ENCODE assay signal across 20 cellular contexts in genomic region chr1:160125761-160126160, GRCh38. TPM values are rescaled to one million over a fixed set of nuclear protein-coding genes. Genes with fewer than 3 reads are reported as not detected.
A peak's percentile ranks its signal among the peaks of the same experiment; 100 is the strongest.
DNase-seq lines count a peak whose midpoint lies in the region; ATAC-seq and TF ChIP-seq lines count a peak whose summit lies in the region.
"Had no signal": no experiment of that assay in that cellular context is flagged by ENCODE, and none has a peak within 500 bp of the region (broad histone marks: within the 10 kb centered on the region; RNA-seq: fewer than 3 reads in every experiment).

No MANE protein-coding gene starts in this region.

- H3K36me3 ChIP-seq in esophagus muscularis mucosa, result peaks cover 32 to 91% (median 80%) of the 10 kb centered on the region in 4 donors
- H3K36me3 ChIP-seq in psoas muscle (ENCODE audit: insufficient read depth in 1 of 2, low read depth in 1 of 2), result peaks cover 0 to 89% of the 10 kb centered on the region in 2 donors
- H3K36me3 ChIP-seq: BLaER1 treated with 17β-estradiol and CSF1 and Interleukin-3, amounts not matched to agents 10 nM and 100 nM had no signal

- H3K4me1 Mint-ChIP-seq in activated T-helper 2 cell treated with anti-CD3 and anti-CD28 coated beads, Interferon-gamma antibody, Interleukin-2, Interleukin-4, amounts not matched to agents 10 μg/mL and 5 μg/mL and 100 μg/mL, durations not matched to agents 14 hours and 24 hours and 36 hours (ENCODE audit: low read depth), result no peaks in the 10 kb centered on the region
- H3K4me1 Mint-ChIP-seq: stimulated activated naive B cell treated with anti-CD40 and anti-IgM and Interleukin-4, amounts not matched to agents 10 μg/mL and 1 μg/mL and 100 μg/mL, for 72 hours had no signal

- H3K36me3 Mint-ChIP-seq in activated T-helper 2 cell treated with anti-CD3 and anti-CD28 coated beads, Interferon-gamma antibody, Interleukin-2, Interleukin-4, amounts not matched to agents 10 μg/mL and 5 μg/mL and 100 μg/mL, durations not matched to agents 14 hours and 24 hours and 36 hours (ENCODE audit: low read depth), result no peaks in the 10 kb centered on the region
- H3K36me3 Mint-ChIP-seq: activated CD4-positive, alpha-beta memory T cell treated with anti-CD3 and anti-CD28 coated beads for 36 hours; stimulated activated naive B cell treated with anti-CD40 and anti-IgM and Interleukin-4, amounts not matched to agents 10 μg/mL and 1 μg/mL and 100 μg/mL, for 72 hours had no signal

- no peaks in the 10 kb centered on the region for H3K9me3 Mint-ChIP-seq in activated T-helper 2 cell treated with anti-CD3 and anti-CD28 coated beads, Interferon-gamma antibody, Interleukin-2, Interleukin-4, amounts not matched to agents 10 μg/mL and 5 μg/mL and 100 μg/mL, durations not matched to agents 14 hours and 24 hours and 36 hours
- H3K9me3 Mint-ChIP-seq: activated CD4-positive, alpha-beta memory T cell treated with anti-CD3 and anti-CD28 coated beads for 36 hours; GM23338; stimulated activated naive B cell treated with anti-CD40 and anti-IgM and Interleukin-4, amounts not matched to agents 10 μg/mL and 1 μg/mL and 100 μg/mL, for 72 hours had no signal

- H3K9me3 ChIP-seq in esophagus muscularis mucosa (no peaks in the 10 kb centered on the region), psoas muscle (no peaks in the 10 kb centered on the region)
- H3K9me3 ChIP-seq: BLaER1 treated with 17β-estradiol and CSF1 and Interleukin-3, amounts not matched to agents 10 nM and 100 nM; Peyer's patch had no signal

- peaks cover 69 to 99% (median 82%) of the 10 kb centered on the region in 4 donors for H3K4me1 ChIP-seq in esophagus muscularis mucosa
- peaks cover 88% of the 10 kb centered on the region for H3K4me1 ChIP-seq in psoas muscle
- H3K4me1 ChIP-seq: BLaER1 treated with 17β-estradiol and CSF1 and Interleukin-3, amounts not matched to agents 10 nM and 100 nM; Peyer's patch had no signal

- H3K27me3 ChIP-seq in esophagus muscularis mucosa, result no peaks in the 10 kb centered on the region
- no peaks in the 10 kb centered on the region for H3K27me3 ChIP-seq in psoas muscle (ENCODE audit: insufficient read depth in 3 of 3, low read length in 2 of 3)
- H3K27me3 ChIP-seq: BLaER1 treated with 17β-estradiol and CSF1 and Interleukin-3, amounts not matched to agents 10 nM and 100 nM; Peyer's patch had no signal

- H3K27ac Mint-ChIP-seq in activated T-helper 2 cell treated with anti-CD3 and anti-CD28 coated beads, Interferon-gamma antibody, Interleukin-2, Interleukin-4, amounts not matched to agents 10 μg/mL and 5 μg/mL and 100 μg/mL, durations not matched to agents 14 hours and 24 hours and 36 hours, result no peak overlapping the region
- H3K27ac Mint-ChIP-seq: activated CD4-positive, alpha-beta memory T cell treated with anti-CD3 and anti-CD28 coated beads for 36 hours; GM23338; stimulated activated naive B cell treated with anti-CD40 and anti-IgM and Interleukin-4, amounts not matched to agents 10 μg/mL and 1 μg/mL and 100 μg/mL, for 72 hours had no signal

- TF ChIP-seq CTCF in esophagus muscularis mucosa (IDR thresholded peaks at IDR 0.05), result no peak
- no peak for TF ChIP-seq CTCF in psoas muscle (IDR thresholded peaks at IDR 0.05)

- intact Hi-C loops in esophagus muscularis mucosa (cut with DNase I), result no loop called here
- intact Hi-C loops in psoas muscle (cut with DNase I), result no loop called here
- intact Hi-C loops in activated T-helper 2 cell treated with anti-CD3 and anti-CD28 coated beads, Interferon-gamma antibody, Interleukin-2, Interleukin-4, amounts not matched to agents 10 μg/mL and 5 μg/mL and 100 μg/mL, durations not matched to agents 14 hours and 24 hours and 36 hours (cut with micrococcal nuclease), result no loop called here

- DNase-seq in Daoy (ENCODE audit: low read depth), result peak; percentile 79
- DNase-seq in NCI-H226, result peak; percentile 65
- no peak for DNase-seq in esophagus muscularis mucosa (ENCODE audit: extremely low spot score)
- no peak for DNase-seq in psoas muscle
- no peak for DNase-seq in ureter (ENCODE audit: low spot score)
- no peak for DNase-seq in activated CD4-positive, alpha-beta T cell treated with anti-CD3 and anti-CD28 coated beads, Interleukin-2, amount 50 U/mL, for 4 hours
- no peak for DNase-seq in activated T-helper 2 cell treated with anti-CD3 and anti-CD28 coated beads, Interferon-gamma antibody, Interleukin-2, Interleukin-4, amounts not matched to agents 10 μg/mL and 5 μg/mL and 100 μg/mL, durations not matched to agents 14 hours and 24 hours and 36 hours (ENCODE audit: low spot score)
- DNase-seq in KBM-7, result no peak
- DNase-seq: activated CD4-positive, alpha-beta memory T cell treated with anti-CD3 and anti-CD28 coated beads for 36 hours; activated naive CD4-positive, alpha-beta T cell; erythroblast; NCI-H1105; Peyer's patch; stimulated activated CD4-positive, alpha-beta T cell treated with anti-CD3 and anti-CD28 coated beads, Interleukin-4, amount 100 ng/mL, for 4 hours; stimulated activated naive B cell treated with anti-CD40 and anti-IgM and Interleukin-4, amounts not matched to agents 10 μg/mL and 1 μg/mL and 100 μg/mL, for 72 hours; T-helper 9 cell had no signal

- TF ChIP-seq POLR2A in esophagus muscularis mucosa (IDR thresholded peaks at IDR 0.05; ENCODE audit: low read depth), result no peak

- H3K4me3 ChIP-seq in esophagus muscularis mucosa (no peak overlapping the region), psoas muscle (peak overlapping the region; percentile 33)
- H3K4me3 ChIP-seq: BLaER1 treated with 17β-estradiol and CSF1 and Interleukin-3, amounts not matched to agents 10 nM and 100 nM; GM23338; Peyer's patch had no signal

- ATAC-seq in psoas muscle, result no peak
- ATAC-seq: stimulated activated naive B cell treated with anti-CD40 and anti-IgM and Interleukin-4, amounts not matched to agents 10 μg/mL and 1 μg/mL and 100 μg/mL, for 72 hours had no signal

- H3K27me3 Mint-ChIP-seq in activated T-helper 2 cell treated with anti-CD3 and anti-CD28 coated beads, Interferon-gamma antibody, Interleukin-2, Interleukin-4, amounts not matched to agents 10 μg/mL and 5 μg/mL and 100 μg/mL, durations not matched to agents 14 hours and 24 hours and 36 hours (ENCODE audit: low read depth), result peaks cover 1% of the 10 kb centered on the region

- H3K4me3 Mint-ChIP-seq in activated T-helper 2 cell treated with anti-CD3 and anti-CD28 coated beads, Interferon-gamma antibody, Interleukin-2, Interleukin-4, amounts not matched to agents 10 μg/mL and 5 μg/mL and 100 μg/mL, durations not matched to agents 14 hours and 24 hours and 36 hours (ENCODE audit: low read depth), result no peak overlapping the region
- H3K4me3 Mint-ChIP-seq: activated CD4-positive, alpha-beta memory T cell treated with anti-CD3 and anti-CD28 coated beads for 36 hours; GM23338; stimulated activated naive B cell treated with anti-CD40 and anti-IgM and Interleukin-4, amounts not matched to agents 10 μg/mL and 1 μg/mL and 100 μg/mL, for 72 hours had no signal

- H3K27ac ChIP-seq in esophagus muscularis mucosa (replicated peaks in 1 of 4) (peak overlapping the region; percentile 83 to 87 (median 85)), psoas muscle (peak overlapping the region; percentile 98)
- H3K27ac ChIP-seq: BLaER1 treated with 17β-estradiol and CSF1 and Interleukin-3, amounts not matched to agents 10 nM and 100 nM; Peyer's patch had no signal

- in situ Hi-C loops in KBM-7 (cut with MboI; ENCODE audit: low pct_unique_long_range_greater_than_20kb, low sequenced_read_pairs), result no loop called here

- 72% methylated on average over 1 of the region's 1 CpG for WGBS in esophagus muscularis mucosa
- 25 to 43% (median 31%) methylated on average over 1 of the region's 1 CpG for WGBS in psoas muscle, 3 donors

- no peak for TF ChIP-seq EP300 in esophagus muscularis mucosa (IDR thresholded peaks at IDR 0.05)

RNA-seq across cellular contexts. Expression of gene ATP1A2, which starts 10.2 kb away (rescaled TPM):
- not detected in 2 replicates for total RNA-seq in Daoy (2014; rRNA removed; shearing (Covaris generic))
- 100 to 1,000 TPM; 101 to 214 (median 130) TPM for total RNA-seq in esophagus muscularis mucosa
- 1,000 to 10,000 TPM in 1 of 4 donors, 100 to 1,000 TPM in 3; 523 to 1,040 (median 587) TPM for total RNA-seq in psoas muscle
- polyA plus RNA-seq in psoas muscle, result 100 to 1,000 TPM in 2 of 3 donors, 10 to 100 TPM in 1; 52.5 to 194 (median 162) TPM
- 41.2 TPM for total RNA-seq in ureter
- total RNA-seq in activated T-helper 2 cell treated with anti-CD3 and anti-CD28 coated beads, Interferon-gamma antibody, Interleukin-2, Interleukin-4, amounts not matched to agents 10 μg/mL and 5 μg/mL and 100 μg/mL, durations not matched to agents 14 hours and 24 hours and 36 hours, result not detected in 2 replicates
- total RNA-seq: activated CD4-positive, alpha-beta memory T cell treated with anti-CD3 and anti-CD28 coated beads for 36 hours; pulmonary artery endothelial cell had no signal

RNA-seq across cellular contexts. Expression of gene ATP1A4, which starts 25.6 kb away (rescaled TPM):
- not detected in 2 replicates for total RNA-seq in Daoy (2014; rRNA removed; shearing (Covaris generic))
- total RNA-seq in esophagus muscularis mucosa (1 to 10 TPM in 1 of 4 donors, under 1 TPM in 2, not detected in 1; 0.17 to 2.1 (median 0.98) TPM), psoas muscle (1 to 10 TPM in 1 of 4 donors, under 1 TPM in 3; 0.07 to 2.0 (median 0.38) TPM), ureter (16.5 TPM)
- 1 to 10 TPM in 1 of 3 donors, under 1 TPM in 2; 0.03 to 1.3 (median 0.13) TPM for polyA plus RNA-seq in psoas muscle
- total RNA-seq in activated T-helper 2 cell treated with anti-CD3 and anti-CD28 coated beads, Interferon-gamma antibody, Interleukin-2, Interleukin-4, amounts not matched to agents 10 μg/mL and 5 μg/mL and 100 μg/mL, durations not matched to agents 14 hours and 24 hours and 36 hours, result 0.41 and 0.55 TPM in 2 replicates
- total RNA-seq: activated CD4-positive, alpha-beta memory T cell treated with anti-CD3 and anti-CD28 coated beads for 36 hours; NCI-H460; pulmonary artery endothelial cell had no signal

RNA-seq across cellular contexts. Expression of gene IGSF8, which starts 27.3 kb away (rescaled TPM):
- 26.0 and 27.6 TPM in 2 replicates for total RNA-seq in Daoy (2014; rRNA removed; shearing (Covaris generic))
- total RNA-seq in esophagus muscularis mucosa (10 to 100 TPM; 12.0 to 27.0 (median 21.9) TPM), psoas muscle (1 to 10 TPM; 4.3 to 8.6 (median 6.4) TPM), ureter (22.4 TPM)
- 1 to 10 TPM; 4.9 to 6.5 (median 6.4) TPM for polyA plus RNA-seq in psoas muscle
- 34.1 and 35.0 TPM in 2 replicates for total RNA-seq in activated T-helper 2 cell treated with anti-CD3 and anti-CD28 coated beads, Interferon-gamma antibody, Interleukin-2, Interleukin-4, amounts not matched to agents 10 μg/mL and 5 μg/mL and 100 μg/mL, durations not matched to agents 14 hours and 24 hours and 36 hours

RNA-seq across cellular contexts. Expression of gene KCNJ9, which starts 44.4 kb away (rescaled TPM):
- total RNA-seq in Daoy (2014; rRNA removed; shearing (Covaris generic)), result not detected in 2 replicates
- not detected for total RNA-seq in esophagus muscularis mucosa
- total RNA-seq in psoas muscle, result not detected
- under 1 TPM in 2 of 3 donors, not detected in 1; 0.01 to 0.04 TPM for polyA plus RNA-seq in psoas muscle
- total RNA-seq in ureter, result not detected
- not detected in 2 replicates for total RNA-seq in activated T-helper 2 cell treated with anti-CD3 and anti-CD28 coated beads, Interferon-gamma antibody, Interleukin-2, Interleukin-4, amounts not matched to agents 10 μg/mL and 5 μg/mL and 100 μg/mL, durations not matched to agents 14 hours and 24 hours and 36 hours
- total RNA-seq: activated CD4-positive, alpha-beta memory T cell treated with anti-CD3 and anti-CD28 coated beads for 36 hours; NCI-H460; Peyer's patch; pulmonary artery endothelial cell had no signal

RNA-seq across cellular contexts. Expression of gene KCNJ10, which starts 55.8 kb away (rescaled TPM):
- under 0.01 TPM in 1 of 2 replicates, not detected in the other for total RNA-seq in Daoy (2014; rRNA removed; shearing (Covaris generic))
- total RNA-seq in esophagus muscularis mucosa (under 1 TPM in 1 of 4 donors, not detected in 3; 0.06 TPM), psoas muscle (under 1 TPM in 2 of 4 donors, not detected in 2; 0.08 to 0.09 TPM), ureter (not detected)
- under 1 TPM in 2 of 3 donors, not detected in 1; 0.01 to 0.03 TPM for polyA plus RNA-seq in psoas muscle
- 0.11 TPM in 1 of 2 replicates, not detected in the other for total RNA-seq in activated T-helper 2 cell treated with anti-CD3 and anti-CD28 coated beads, Interferon-gamma antibody, Interleukin-2, Interleukin-4, amounts not matched to agents 10 μg/mL and 5 μg/mL and 100 μg/mL, durations not matched to agents 14 hours and 24 hours and 36 hours
- total RNA-seq: activated CD4-positive, alpha-beta memory T cell treated with anti-CD3 and anti-CD28 coated beads for 36 hours; NCI-H460; Peyer's patch; pulmonary artery endothelial cell had no signal

Comparison
In these comparisons a context has a peak if more than half of its experiments do, and no peak if none do; other contexts are left out.
1. DNase-seq: peak in Daoy (single experiment) and NCI-H226 (single experiment); none in esophagus muscularis mucosa (single experiment), psoas muscle (0 of 2), ureter (single experiment), activated CD4-positive, alpha-beta T cell treated with anti-CD3 and anti-CD28 coated beads, Interleukin-2, amount 50 U/mL, for 4 hours (0 of 2), activated T-helper 2 cell treated with anti-CD3 and anti-CD28 coated beads, Interferon-gamma antibody, Interleukin-2, Interleukin-4, amounts not matched to agents 10 μg/mL and 5 μg/mL and 100 μg/mL, durations not matched to agents 14 hours and 24 hours and 36 hours (single experiment) and KBM-7 (single experiment).
2. RNA of gene ATP1A2, which starts 10.2 kb away (total RNA-seq): 523 to 1,040 TPM in psoas muscle, 101 to 214 TPM in esophagus muscularis mucosa and 41.2 TPM in ureter (single experiment); not detected in Daoy and not detected in activated T-helper 2 cell treated with anti-CD3 and anti-CD28 coated beads, Interferon-gamma antibody, Interleukin-2, Interleukin-4, amounts not matched to agents 10 μg/mL and 5 μg/mL and 100 μg/mL, durations not matched to agents 14 hours and 24 hours and 36 hours; every median in the first group is over 10 times any median in the second.